ENCODE assay signal across 26 cellular contexts in the genomic region with DNA sequence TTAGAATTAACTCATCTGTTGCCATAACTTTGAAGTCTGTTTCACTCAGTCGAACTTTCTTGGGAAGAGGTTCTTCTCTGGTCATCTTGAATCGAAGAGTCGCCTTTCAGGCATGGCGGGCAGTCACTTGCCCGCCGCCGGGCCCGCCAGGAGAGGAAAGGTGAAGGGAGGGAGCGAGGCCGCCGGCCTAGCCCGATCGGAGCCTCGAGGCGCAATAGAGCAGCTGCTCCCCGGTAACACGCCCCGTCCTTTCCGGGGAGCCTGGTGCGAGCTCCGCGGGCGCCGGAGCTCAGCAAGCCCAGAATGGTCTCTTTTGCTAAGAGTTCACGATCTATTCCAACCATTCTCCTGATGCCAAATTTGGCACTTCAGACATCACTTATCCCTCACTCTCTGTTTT.
"Had no signal": no experiment of that assay in that cellular context is flagged by ENCODE, and none has a peak within 500 bp of the region (broad histone marks: within the 10 kb centered on the region; RNA-seq: fewer than 3 reads in every experiment).

No MANE protein-coding gene starts in this region.

- H3K27ac ChIP-seq: pancreas, psoas muscle, right lobe of liver, sigmoid colon, suprapubic skin, thoracic aorta, thyroid gland, tibial nerve, upper lobe of left lung, uterus had no signal

- H3K36me3 ChIP-seq: pancreas, right lobe of liver, sigmoid colon, suprapubic skin, thoracic aorta, thyroid gland, tibial nerve, upper lobe of left lung, uterus had no signal

- H3K9me3 ChIP-seq: pancreas, psoas muscle, right lobe of liver, sigmoid colon, suprapubic skin, thoracic aorta, thyroid gland, tibial nerve, upper lobe of left lung, uterus had no signal

- ATAC-seq: naive thymus-derived CD8-positive, alpha-beta T cell; natural killer cell treated with Interleukin-12 subunit alpha and Interleukin-12 subunit beta and Interleukin-15 and Interleukin-18, amount 100 ng/mL, for 72 hours; pancreas; psoas muscle; right cardiac atrium; stimulated activated effector memory CD8-positive, alpha-beta T cell treated with anti-CD3 and anti-CD28 coated beads, Interleukin-12 subunit alpha, Interleukin-12 subunit beta, amount 100 ng/mL, for 72 hours; stimulated activated naive B cell treated with anti-CD40 and anti-IgM and Interleukin-4, amounts not matched to agents 10 μg/mL and 1 μg/mL and 100 μg/mL, for 72 hours had no signal

- H3K27me3 ChIP-seq: pancreas, right lobe of liver, sigmoid colon, suprapubic skin, thyroid gland, tibial nerve, upper lobe of left lung, uterus had no signal

- DNase-seq: naive B cell; naive thymus-derived CD8-positive, alpha-beta T cell; nephron progenitor cell; occipital lobe; psoas muscle; right lobe of liver; sigmoid colon; small intestine; stimulated activated CD4-positive, alpha-beta T cell treated with anti-CD3 and anti-CD28 coated beads, Interleukin-15, amount 100 ng/mL, for 24 hours; stimulated activated CD4-positive, alpha-beta T cell treated with anti-CD3 and anti-CD28 coated beads, Interleukin-2, amount 100 ng/mL, for 24 hours; stimulated activated CD4-positive, alpha-beta T cell treated with anti-CD3 and anti-CD28 coated beads, Interleukin-2, amount 100 ng/mL, for 48 hours; stimulated activated CD4-positive, alpha-beta T cell treated with anti-CD3 and anti-CD28 coated beads, Interleukin-4, amount 100 ng/mL, for 24 hours; stimulated activated naive B cell treated with anti-CD40 and anti-IgM and Interleukin-4, amounts not matched to agents 10 μg/mL and 1 μg/mL and 100 μg/mL, for 72 hours; stimulated activated naive CD4-positive, alpha-beta T cell treated with Interleukin-2 at 50 U/mL for 16 hours; substantia nigra; thyroid gland; trophoblast cell; uterus had no signal

- H3K4me1 ChIP-seq: pancreas, psoas muscle, right lobe of liver, sigmoid colon, suprapubic skin, thyroid gland, tibial nerve, upper lobe of left lung, uterus had no signal

- H3K4me3 ChIP-seq: pancreas, psoas muscle, right lobe of liver, sigmoid colon, suprapubic skin, thoracic aorta, thyroid gland, tibial nerve, upper lobe of left lung, uterus had no signal
